Comparison of ENCODE assay signal across 11 cellular contexts in genomic region chrX:42948723-42949122, GRCh38.
DNase-seq lines count a peak whose midpoint lies in the region; ATAC-seq and TF ChIP-seq lines count a peak whose summit lies in the region.
"Had no signal": no experiment of that assay in that cellular context is flagged by ENCODE, and none has a peak within 500 bp of the region (broad histone marks: within the 10 kb centered on the region; RNA-seq: fewer than 3 reads in every experiment).

No MANE protein-coding gene starts in this region.

- peaks cover 60% of the 10 kb centered on the region for H3K4me1 Mint-ChIP-seq in activated CD4-positive, alpha-beta memory T cell treated with anti-CD3 and anti-CD28 coated beads for 36 hours (ENCODE audit: low read depth)
- H3K4me1 Mint-ChIP-seq in endodermal cell, result peaks cover 29% of the 10 kb centered on the region

- no peak overlapping the region for H3K4me3 ChIP-seq in endodermal cell (ENCODE audit: low read length)
- H3K4me3 ChIP-seq: upper lobe of right lung had no signal

- peaks cover 11% of the 10 kb centered on the region for H3K9me3 ChIP-seq in endodermal cell (ENCODE audit: control insufficient read depth, low read length)
- H3K9me3 ChIP-seq: upper lobe of right lung had no signal

- no peaks in the 10 kb centered on the region for H3K27me3 Mint-ChIP-seq in activated CD4-positive, alpha-beta memory T cell treated with anti-CD3 and anti-CD28 coated beads for 36 hours
- H3K27me3 Mint-ChIP-seq in endodermal cell (ENCODE audit: insufficient read depth), result no peaks in the 10 kb centered on the region
- H3K27me3 Mint-ChIP-seq: progenitor cell of endocrine pancreas had no signal

- POLR2A ChIA-PET in activated CD4-positive, alpha-beta memory T cell treated with anti-CD3 and anti-CD28 coated beads for 36 hours (lab: Charles Lee), result no interaction called here

- no peak for ATAC-seq in HG02678 (IDR thresholded peaks at IDR 0.05; ENCODE audit: unreplicated experiment)
- ATAC-seq: upper lobe of right lung had no signal

- H3K9ac ChIP-seq in endodermal cell (ENCODE audit: extremely low read depth, low read length, poor library complexity, severe bottlenecking), result no peak overlapping the region

- peak; percentile 32 for DNase-seq in stimulated activated naive CD4-positive, alpha-beta T cell treated with Interleukin-2 at 50 U/mL for 16 hours (lab: John Stamatoyannopoulos, UW)
- DNase-seq in stimulated activated naive CD4-positive, alpha-beta T cell (lab: John Stamatoyannopoulos, UW), result no peak
- DNase-seq in activated CD4-positive, alpha-beta memory T cell treated with anti-CD3 and anti-CD28 coated beads for 36 hours, result peak; percentile 29
- DNase-seq in endodermal cell (peak; percentile 62), NCI-H82 treated with DMSO at 0.1 percent for 48 hours (lab: John Stamatoyannopoulos, UW; ENCODE audit: unreplicated experiment) (no peak), T1000 (lab: John Stamatoyannopoulos, UW) (no peak)
- DNase-seq: NCI-H2171 treated with DMSO at 0.1 percent for 48 hours, Right ventricle myocardium superior, upper lobe of right lung had no signal

- intact Hi-C loops in activated CD4-positive, alpha-beta memory T cell treated with anti-CD3 and anti-CD28 coated beads for 36 hours (cut with micrococcal nuclease), result no loop called here

- H3K9me3 Mint-ChIP-seq in activated CD4-positive, alpha-beta memory T cell treated with anti-CD3 and anti-CD28 coated beads for 36 hours, result no peaks in the 10 kb centered on the region
- peaks cover 39% of the 10 kb centered on the region for H3K9me3 Mint-ChIP-seq in endodermal cell

- CTCF ChIA-PET in activated CD4-positive, alpha-beta memory T cell treated with anti-CD3 and anti-CD28 coated beads for 36 hours (lab: Charles Lee), result no interaction called here

- H3K27ac ChIP-seq in endodermal cell (ENCODE audit: low read depth, low read length), result no peak overlapping the region
- H3K27ac ChIP-seq: upper lobe of right lung had no signal

- H3K4me1 ChIP-seq in endodermal cell (ENCODE audit: control insufficient read depth, insufficient read depth, low read length), result no peaks in the 10 kb centered on the region
- H3K4me1 ChIP-seq: upper lobe of right lung had no signal

- H3K4me3 Mint-ChIP-seq in activated CD4-positive, alpha-beta memory T cell treated with anti-CD3 and anti-CD28 coated beads for 36 hours, result peak overlapping the region; percentile 8
- H3K4me3 Mint-ChIP-seq in endodermal cell, result no peak overlapping the region

- no peaks in the 10 kb centered on the region for H3K36me3 Mint-ChIP-seq in activated CD4-positive, alpha-beta memory T cell treated with anti-CD3 and anti-CD28 coated beads for 36 hours
- H3K36me3 Mint-ChIP-seq in endodermal cell (ENCODE audit: low read depth), result peaks cover 25% of the 10 kb centered on the region

- TF ChIP-seq CTCF in endodermal cell (conservative IDR thresholded peaks at IDR 0.05), result no peak

- peak overlapping the region; percentile 95 for H3K27ac Mint-ChIP-seq in activated CD4-positive, alpha-beta memory T cell treated with anti-CD3 and anti-CD28 coated beads for 36 hours
- peak overlapping the region; percentile 45 for H3K27ac Mint-ChIP-seq in endodermal cell
- H3K27ac Mint-ChIP-seq: progenitor cell of endocrine pancreas had no signal

- no peaks in the 10 kb centered on the region for H3K27me3 ChIP-seq in endodermal cell (ENCODE audit: control insufficient read depth, insufficient read depth, low read length, poor library complexity, severe bottlenecking)
- H3K27me3 ChIP-seq: upper lobe of right lung had no signal

- H3K36me3 ChIP-seq in endodermal cell (ENCODE audit: control insufficient read depth, insufficient read depth, low read length), result no peaks in the 10 kb centered on the region
- H3K36me3 ChIP-seq: upper lobe of right lung had no signal

- 39% methylated on average over 4 of the region's 4 CpGs; no CpG with 5 or more reads in 1 of the 2 experiments for WGBS in endodermal cell (ENCODE audit: insufficient coverage in 1 of 2, insufficient read length in 1 of 2), 2 experiments

Comparison
In these comparisons a context has a peak if more than half of its experiments do, and no peak if none do; other contexts are left out.
1. DNase-seq: peak in stimulated activated naive CD4-positive, alpha-beta T cell treated with Interleukin-2 at 50 U/mL for 16 hours (single experiment), activated CD4-positive, alpha-beta memory T cell treated with anti-CD3 and anti-CD28 coated beads for 36 hours (single experiment) and endodermal cell (single experiment); none in stimulated activated naive CD4-positive, alpha-beta T cell (0 of 6), NCI-H82 treated with DMSO at 0.1 percent for 48 hours (single experiment) and T1000 (single experiment).